In genomic region chr15:39580630-39581500, GRCh38 we compare ENCODE assay signal across 8 cellular contexts. TPM values are rescaled to one million over a fixed set of nuclear protein-coding genes. Genes with fewer than 3 reads are reported as not detected.
DNase-seq lines count a peak whose midpoint lies in the region; ATAC-seq and TF ChIP-seq lines count a peak whose summit lies in the region.

TSS of gene THBS1 (plus strand) at chr15:39581079. CDS start at chr15:39581858, 779 bp downstream.

- H3K9me3 ChIP-seq in T-helper 17 cell (ENCODE audit: control insufficient read depth, low read length, poor library complexity, severe bottlenecking) (no peaks in the 10 kb centered on the region), breast epithelium (no peaks in the 10 kb centered on the region), smooth muscle cell (replicated peaks; ENCODE audit: low read depth) (no peaks in the 10 kb centered on the region)

- intact Hi-C loops in breast epithelium (cut with DNase I; ENCODE audit: low total_unique reads): loop anchor here (5.0 kb wide), 1 partner anchor 409 kb away; no protein-coding TSS in a partner anchor

- peaks cover 32% of the 10 kb centered on the region for H3K27me3 Mint-ChIP-seq in T-helper 17 cell

- H3K4me3 ChIP-seq in breast epithelium (peak within 1 kb of the TSS; percentile 55 to 88 (median 71)), smooth muscle cell (peak within 1 kb of the TSS; percentile 63)

- H3K4me1 Mint-ChIP-seq in T-helper 17 cell: peaks cover 24% of the 10 kb centered on the region

- H3K4me1 ChIP-seq in breast epithelium (peaks cover 3% of the 10 kb centered on the region in 2 donors), smooth muscle cell (ENCODE audit: low read depth) (peaks cover 9% of the 10 kb centered on the region)

- peak within 1 kb of the TSS; percentile 78 for H3K27ac Mint-ChIP-seq in T-helper 17 cell

- H3F3A ChIP-seq in smooth muscle cell (ENCODE audit: low read depth): peaks cover 42% of the 10 kb centered on the region

- peak within 1 kb of the TSS; percentile 56 for H2AFZ ChIP-seq in smooth muscle cell (ENCODE audit: low read depth)

- no peak for TF ChIP-seq CTCF in breast epithelium (IDR thresholded peaks at IDR 0.05)
- no peak for TF ChIP-seq CTCF in smooth muscle cell (IDR thresholded peaks at IDR 0.05; ENCODE audit: borderline replicate concordance, insufficient read depth, poor library complexity, severe bottlenecking)

- DNase-seq in ELF-1 (ENCODE audit: low read depth, low spot score) (peak; percentile 93), T-helper 17 cell (peak in 2 of 3 donors; percentile 16 to 18), breast epithelium (ENCODE audit: low spot score in 2 of 2) (peak; percentile 82 to 94), iPS-NIHi11 (ENCODE audit: low spot score) (peak; percentile 90), smooth muscle cell (lab: John Stamatoyannopoulos, UW; ENCODE audit: unreplicated experiment) (peak; percentile 80), MV-4-11 (lab: John Stamatoyannopoulos, UW) (no peak)

- H3K27me3 ChIP-seq in breast epithelium: no peaks in the 10 kb centered on the region
- no peaks in the 10 kb centered on the region for H3K27me3 ChIP-seq in smooth muscle cell (ENCODE audit: low read depth)

- peak; percentile 88 for TF ChIP-seq POLR2A in breast epithelium (IDR thresholded peaks at IDR 0.05)

- H3K36me3 ChIP-seq in breast epithelium: no peaks in the 10 kb centered on the region
- peaks cover 15% of the 10 kb centered on the region for H3K36me3 ChIP-seq in smooth muscle cell (ENCODE audit: low read depth)

- H4K20me1 ChIP-seq in smooth muscle cell (ENCODE audit: low read depth): peaks cover 49% of the 10 kb centered on the region

- peak within 1 kb of the TSS; percentile 85 for H3K9ac ChIP-seq in smooth muscle cell (ENCODE audit: low read depth)

- H3K27ac ChIP-seq in breast epithelium (peak within 1 kb of the TSS; percentile 96), smooth muscle cell (ENCODE audit: low read depth) (peak within 1 kb of the TSS; percentile 96)

- WGBS in smooth muscle cell (ENCODE audit: low lambda C conversion rate): under 1% methylated on average over 59 of the region's 71 CpGs

- H3K36me3 Mint-ChIP-seq in T-helper 17 cell (ENCODE audit: low read depth): peaks cover 10% of the 10 kb centered on the region

- peaks cover 38% of the 10 kb centered on the region for H3K79me2 ChIP-seq in smooth muscle cell (ENCODE audit: low read depth)

- ATAC-seq in HG02759 (IDR thresholded peaks at IDR 0.05; ENCODE audit: unreplicated experiment): peak; percentile 27
- ATAC-seq in T-helper 17 cell: peak; percentile 52
- no peak for ATAC-seq in GM19324 (IDR thresholded peaks at IDR 0.05; ENCODE audit: low FRiP score, unreplicated experiment)

- H3K4me3 Mint-ChIP-seq in T-helper 17 cell: peak within 1 kb of the TSS; percentile 91

- H3K4me2 ChIP-seq in smooth muscle cell: peak within 1 kb of the TSS; percentile 92

RNA-seq across cellular contexts. Expression of gene THBS1, which starts in this region (rescaled TPM):
- total RNA-seq in T-helper 17 cell (10 to 100 TPM; 13.0 to 99.9 TPM), breast epithelium (100 to 1,000 TPM; 106 to 623 (median 386) TPM), smooth muscle cell (648 and 662 TPM in 2 replicates)
- 203 and 264 TPM in 2 replicates for polyA plus RNA-seq in smooth muscle cell
